ENCODE assay signal across 23 cellular contexts in genomic region chr22:26826431-26826935, GRCh38.
"Had no signal": no experiment of that assay in that cellular context is flagged by ENCODE, and none has a peak within 500 bp of the region (broad histone marks: within the 10 kb centered on the region; RNA-seq: fewer than 3 reads in every experiment).

No MANE protein-coding gene starts in this region.

- DNase-seq: colonic mucosa; effector CD8-positive, alpha-beta T cell; endodermal cell; foreskin fibroblast; gastrocnemius medialis; head of caudate nucleus; kidney; occipital lobe; ovary; posterior cingulate gyrus; psoas muscle; right cardiac atrium; sigmoid colon; stimulated activated CD4-positive, alpha-beta T cell treated with anti-CD3 and anti-CD28 coated beads, Interleukin-2, amount 100 ng/mL, for 24 hours; stimulated activated CD4-positive, alpha-beta T cell treated with anti-CD3 and anti-CD28 coated beads, Interleukin-4, amount 100 ng/mL, for 24 hours; stimulated activated naive CD4-positive, alpha-beta T cell treated with Interleukin-2 at 50 U/mL for 16 hours; stomach; thyroid gland had no signal

- H3K36me3 ChIP-seq: colonic mucosa, gastrocnemius medialis, ovary, sigmoid colon, stomach, thyroid gland had no signal

- H3K4me3 ChIP-seq: colonic mucosa, gastrocnemius medialis, lung, ovary, psoas muscle, sigmoid colon, stomach, thyroid gland had no signal

- H3K9me3 ChIP-seq: colonic mucosa, gastrocnemius medialis, ovary, psoas muscle, sigmoid colon, stomach, thyroid gland had no signal

- H3K27ac ChIP-seq: colonic mucosa, epithelial cell of prostate, gastrocnemius medialis, ovary, psoas muscle, sigmoid colon, stomach, thyroid gland had no signal

- H3K4me1 ChIP-seq: colonic mucosa, gastrocnemius medialis, psoas muscle, sigmoid colon, stomach, thyroid gland had no signal

- H3K27me3 ChIP-seq: colonic mucosa, gastrocnemius medialis, ovary, sigmoid colon, stomach, thyroid gland had no signal

- ATAC-seq: esophagus mucosa; gastrocnemius medialis; left lobe of liver; psoas muscle; right cardiac atrium; stimulated activated effector memory CD8-positive, alpha-beta T cell treated with anti-CD3 and anti-CD28 coated beads, Interleukin-12 subunit alpha, Interleukin-12 subunit beta, amount 100 ng/mL, for 72 hours had no signal
